Comparison of ENCODE assay signal across 10 cellular contexts in the genomic region with DNA sequence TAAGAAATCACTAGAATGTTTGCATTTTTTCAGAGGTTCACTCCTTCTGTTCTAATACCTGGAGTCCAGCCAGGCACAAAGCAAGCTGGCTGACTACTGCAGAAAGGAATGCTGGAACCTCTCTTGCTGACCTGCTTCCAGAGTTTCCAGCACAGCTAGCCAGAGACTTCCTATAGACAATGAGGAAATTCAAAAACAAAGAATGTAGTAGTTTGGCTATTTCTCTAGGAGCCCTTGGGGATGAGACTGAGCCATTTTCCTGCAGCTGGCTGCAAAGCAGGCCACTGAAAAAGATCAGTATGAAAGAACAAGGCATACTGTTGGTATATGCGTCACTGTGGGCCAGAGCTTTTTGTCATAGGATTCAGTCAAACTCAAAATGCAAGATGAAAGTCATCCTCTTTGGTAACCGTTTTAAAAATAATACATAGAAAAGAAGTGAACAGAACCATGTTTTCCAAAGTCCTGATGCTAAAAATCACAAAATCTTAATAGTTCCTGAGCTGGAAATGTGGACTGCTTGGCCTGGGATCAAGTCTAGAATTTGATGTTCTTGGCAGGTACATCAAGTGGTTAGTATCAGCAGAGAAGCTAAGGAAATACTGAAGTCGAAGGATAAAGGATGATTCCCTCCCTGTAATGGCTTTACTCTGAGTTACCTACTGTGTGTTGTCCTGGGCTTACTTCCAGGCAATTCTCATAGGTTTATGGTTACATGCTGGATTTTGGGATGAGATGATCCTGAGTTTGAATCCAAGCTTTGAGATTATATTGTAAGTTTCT. TPM values are rescaled to one million over a fixed set of nuclear protein-coding genes. Genes with fewer than 3 reads are reported as not detected.
A peak's percentile ranks its signal among the peaks of the same experiment; 100 is the strongest.
DNase-seq lines count a peak whose midpoint lies in the region; ATAC-seq and TF ChIP-seq lines count a peak whose summit lies in the region.
"Had no signal": no experiment of that assay in that cellular context is flagged by ENCODE, and none has a peak within 500 bp of the region (broad histone marks: within the 10 kb centered on the region; RNA-seq: fewer than 3 reads in every experiment).

No MANE protein-coding gene starts in this region.

- no peak overlapping the region for H3K9ac ChIP-seq in rectal smooth muscle tissue (ENCODE audit: low read length)

- intact Hi-C loops in left ventricle myocardium inferior (cut with micrococcal nuclease): no loop called here

- H3K4me3 ChIP-seq in left ventricle myocardium inferior (no peak overlapping the region), rectal smooth muscle tissue (ENCODE audit: low read length) (no peak overlapping the region)

- DNase-seq in ELR (ENCODE audit: low read depth) (peak; percentile 95), amniotic stem cell (lab: John Stamatoyannopoulos, UW) (peak; percentile 63), left ventricle myocardium inferior (peak; percentile 42), ecto neural progenitor cell (ENCODE audit: low spot score) (no peak), NCI-H2081 (lab: John Stamatoyannopoulos, UW) (no peak)
- DNase-seq: activated naive CD8-positive, alpha-beta T cell treated with anti-CD3 and anti-CD28 coated beads, Interleukin-2, amount 10 ng/mL, durations not matched to agents 7 days and 5 days; NCI-H1092 treated with DMSO at 0.1 percent for 48 hours had no signal

- H3K4me3 Mint-ChIP-seq in stimulated activated memory B cell treated with anti-CD40 and anti-IgM and Interleukin-4, amounts not matched to agents 10 μg/mL and 1 μg/mL and 100 μg/mL, for 72 hours: no peak overlapping the region
- H3K4me3 Mint-ChIP-seq: activated naive CD8-positive, alpha-beta T cell treated with anti-CD3 and anti-CD28 coated beads, Interleukin-2, amount 10 ng/mL, durations not matched to agents 7 days and 5 days had no signal

- H3K9me3 Mint-ChIP-seq in stimulated activated memory B cell treated with anti-CD40 and anti-IgM and Interleukin-4, amounts not matched to agents 10 μg/mL and 1 μg/mL and 100 μg/mL, for 72 hours: no peaks in the 10 kb centered on the region
- H3K9me3 Mint-ChIP-seq: activated naive CD8-positive, alpha-beta T cell treated with anti-CD3 and anti-CD28 coated beads, Interleukin-2, amount 10 ng/mL, durations not matched to agents 7 days and 5 days had no signal

- H3K9me3 ChIP-seq in left ventricle myocardium inferior (replicated peaks): no peaks in the 10 kb centered on the region

- H3K27ac Mint-ChIP-seq in stimulated activated memory B cell treated with anti-CD40 and anti-IgM and Interleukin-4, amounts not matched to agents 10 μg/mL and 1 μg/mL and 100 μg/mL, for 72 hours: no peak overlapping the region
- H3K27ac Mint-ChIP-seq: activated naive CD8-positive, alpha-beta T cell treated with anti-CD3 and anti-CD28 coated beads, Interleukin-2, amount 10 ng/mL, durations not matched to agents 7 days and 5 days had no signal

- H3K36me3 Mint-ChIP-seq in stimulated activated memory B cell treated with anti-CD40 and anti-IgM and Interleukin-4, amounts not matched to agents 10 μg/mL and 1 μg/mL and 100 μg/mL, for 72 hours: no peaks in the 10 kb centered on the region
- H3K36me3 Mint-ChIP-seq: activated naive CD8-positive, alpha-beta T cell treated with anti-CD3 and anti-CD28 coated beads, Interleukin-2, amount 10 ng/mL, durations not matched to agents 7 days and 5 days had no signal

- no peak for ATAC-seq in stimulated activated memory B cell treated with anti-CD40 and anti-IgM and Interleukin-4, amounts not matched to agents 10 μg/mL and 1 μg/mL and 100 μg/mL, for 72 hours
- ATAC-seq in HG03565 (IDR thresholded peaks at IDR 0.05; ENCODE audit: unreplicated experiment): no peak

- H3K4me1 ChIP-seq in left ventricle myocardium inferior (peaks cover 18% of the 10 kb centered on the region), rectal smooth muscle tissue (ENCODE audit: control insufficient read depth, insufficient read depth, low read length) (peaks cover 13% of the 10 kb centered on the region)

- no peaks in the 10 kb centered on the region for H3K27me3 ChIP-seq in left ventricle myocardium inferior (ENCODE audit: low read depth)
- H3K27me3 ChIP-seq in rectal smooth muscle tissue (ENCODE audit: control insufficient read depth, insufficient read depth, low read length): no peaks in the 10 kb centered on the region

- no peak for TF ChIP-seq CTCF in left ventricle myocardium inferior (IDR thresholded peaks at IDR 0.05; ENCODE audit: borderline replicate concordance)

- H3K36me3 ChIP-seq in left ventricle myocardium inferior (no peaks in the 10 kb centered on the region), rectal smooth muscle tissue (ENCODE audit: control insufficient read depth, insufficient read depth, low read length) (no peaks in the 10 kb centered on the region)

- H3K4me1 Mint-ChIP-seq in stimulated activated memory B cell treated with anti-CD40 and anti-IgM and Interleukin-4, amounts not matched to agents 10 μg/mL and 1 μg/mL and 100 μg/mL, for 72 hours: no peaks in the 10 kb centered on the region
- H3K4me1 Mint-ChIP-seq: activated naive CD8-positive, alpha-beta T cell treated with anti-CD3 and anti-CD28 coated beads, Interleukin-2, amount 10 ng/mL, durations not matched to agents 7 days and 5 days had no signal

- H3K27ac ChIP-seq in left ventricle myocardium inferior (replicated peaks) (peak overlapping the region; percentile 68), rectal smooth muscle tissue (ENCODE audit: low read depth, low read length) (peak overlapping the region; percentile 71)

- H3K27me3 Mint-ChIP-seq in stimulated activated memory B cell treated with anti-CD40 and anti-IgM and Interleukin-4, amounts not matched to agents 10 μg/mL and 1 μg/mL and 100 μg/mL, for 72 hours: peaks cover 25% of the 10 kb centered on the region

RNA-seq across cellular contexts. Expression of gene DSEL, which starts 9.0 kb away (rescaled TPM):
- total RNA-seq in left ventricle myocardium inferior: 1.6 TPM

Comparison
In these comparisons a context has a peak if more than half of its experiments do, and no peak if none do; other contexts are left out.
1. DNase-seq: peak in ELR (single experiment), amniotic stem cell (single experiment) and left ventricle myocardium inferior (single experiment); none in ecto neural progenitor cell (single experiment) and NCI-H2081 (0 of 2).